13 cellular contexts compared by ENCODE assay signal in the genomic region with DNA sequence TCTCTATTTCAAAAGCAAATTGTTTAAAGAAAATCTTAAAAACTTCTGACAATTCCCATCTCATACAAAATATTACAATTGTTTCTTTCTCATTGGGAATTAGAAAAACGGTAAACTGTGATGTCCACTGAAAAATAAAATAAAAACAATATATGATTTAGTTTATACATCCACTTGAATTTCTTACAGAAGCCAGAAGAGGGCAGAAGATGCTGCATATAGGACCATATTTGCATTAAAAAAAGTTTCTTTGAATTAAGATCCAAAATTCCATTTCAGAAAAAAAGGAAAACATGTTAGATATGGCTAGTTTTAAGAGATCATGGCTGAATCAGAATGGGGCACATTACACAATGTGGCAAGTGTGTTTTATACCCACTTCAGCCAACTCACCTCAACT. TPM values are rescaled to one million over a fixed set of nuclear protein-coding genes. Genes with fewer than 3 reads are reported as not detected.
DNase-seq lines count a peak whose midpoint lies in the region; ATAC-seq, FAIRE-seq and TF ChIP-seq lines count a peak whose summit lies in the region.
"Had no signal": no experiment of that assay in that cellular context is flagged by ENCODE, and none has a peak within 500 bp of the region (broad histone marks: within the 10 kb centered on the region; RNA-seq: fewer than 3 reads in every experiment).

No MANE protein-coding gene starts in this region.

- no peaks in the 10 kb centered on the region; the same call in 1 of the 2 replicates for H3K27me3 Mint-ChIP-seq in HFFc6 (ENCODE audit: insufficient read depth)
- H3K27me3 Mint-ChIP-seq in Calu3 (ENCODE audit: unreplicated experiment), result no peaks in the 10 kb centered on the region
- no peaks in the 10 kb centered on the region for H3K27me3 Mint-ChIP-seq in stimulated activated memory B cell treated with anti-CD40 and anti-IgM and Interleukin-4, amounts not matched to agents 10 μg/mL and 1 μg/mL and 100 μg/mL, for 72 hours

- DNase-seq in HFFc6 (peak; percentile 17), SW480 (ENCODE audit: low spot score) (peak; percentile 7), kidney (no peak), Calu3 (no peak)
- DNase-seq: DMS153, NCI-H2171 treated with DMSO at 0.1 percent for 48 hours, pancreas, testis had no signal

- TF ChIP-seq CTCF in C4-2B (conservative IDR thresholded peaks at IDR 0.05) (peak; percentile 78), HFFc6 (IDR thresholded peaks at IDR 0.05) (peak; percentile 73; the same call in 1 of the 2 replicates), kidney (IDR thresholded peaks at IDR 0.05; ENCODE audit: borderline replicate concordance, extremely low read depth, insufficient read depth) (peak; percentile 15), Calu3 (IDR thresholded peaks at IDR 0.05; ENCODE audit: unreplicated experiment) (no peak)

- no peaks in the 10 kb centered on the region for H3K4me1 ChIP-seq in kidney (ENCODE audit: control insufficient read depth in 1 of 2, insufficient read depth in 1 of 2, low read depth in 1 of 2, low read length in 2 of 2)
- H3K4me1 ChIP-seq: pancreas, testis had no signal

- intact Hi-C loops in kidney (cut with DNase I), result no loop called here
- intact Hi-C loops in Calu3 (cut with micrococcal nuclease; ENCODE audit: unreplicated experiment), result no loop called here

- no peaks in the 10 kb centered on the region for H3K36me3 ChIP-seq in kidney (ENCODE audit: control insufficient read depth in 1 of 2, insufficient read depth in 2 of 2, low read length in 2 of 2)
- H3K36me3 ChIP-seq: pancreas had no signal

- H3K4me3 Mint-ChIP-seq in HFFc6, result no peak overlapping the region
- no peak overlapping the region for H3K4me3 Mint-ChIP-seq in Calu3 (ENCODE audit: low read depth, unreplicated experiment)
- no peak overlapping the region for H3K4me3 Mint-ChIP-seq in stimulated activated memory B cell treated with anti-CD40 and anti-IgM and Interleukin-4, amounts not matched to agents 10 μg/mL and 1 μg/mL and 100 μg/mL, for 72 hours

- no peak overlapping the region for H3K4me3 ChIP-seq in kidney (ENCODE audit: low read length in 2 of 2)
- H3K4me3 ChIP-seq: pancreas, testis had no signal

- no peak overlapping the region for H3K27ac Mint-ChIP-seq in HFFc6
- H3K27ac Mint-ChIP-seq in Calu3 (ENCODE audit: unreplicated experiment), result no peak overlapping the region
- no peak overlapping the region for H3K27ac Mint-ChIP-seq in stimulated activated memory B cell treated with anti-CD40 and anti-IgM and Interleukin-4, amounts not matched to agents 10 μg/mL and 1 μg/mL and 100 μg/mL, for 72 hours

- no peak overlapping the region for H3K9ac ChIP-seq in kidney (ENCODE audit: low read length in 2 of 2)

- no peak for ATAC-seq in HG02840 (IDR thresholded peaks at IDR 0.05; ENCODE audit: low FRiP score, unreplicated experiment)
- ATAC-seq in HG02938 (IDR thresholded peaks at IDR 0.05; ENCODE audit: unreplicated experiment), result no peak
- ATAC-seq in stimulated activated memory B cell treated with anti-CD40 and anti-IgM and Interleukin-4, amounts not matched to agents 10 μg/mL and 1 μg/mL and 100 μg/mL, for 72 hours, result no peak
- ATAC-seq: pancreas had no signal

- BruUV-seq in Calu3 (replicated peaks; lab: Mats Ljungman, UMichigan), result no TSS peak

- peaks cover 1% of the 10 kb centered on the region; the same call in 1 of the 2 replicates for H3K9me3 Mint-ChIP-seq in HFFc6
- H3K9me3 Mint-ChIP-seq in Calu3 (ENCODE audit: low read depth, unreplicated experiment), result peaks cover 8% of the 10 kb centered on the region
- H3K9me3 Mint-ChIP-seq in stimulated activated memory B cell treated with anti-CD40 and anti-IgM and Interleukin-4, amounts not matched to agents 10 μg/mL and 1 μg/mL and 100 μg/mL, for 72 hours, result peaks cover 9% of the 10 kb centered on the region

- H3K36me3 Mint-ChIP-seq in HFFc6 (ENCODE audit: low read depth) (no peaks in the 10 kb centered on the region; the same call in 1 of the 2 replicates), Calu3 (ENCODE audit: insufficient read depth, unreplicated experiment) (no peaks in the 10 kb centered on the region)
- no peaks in the 10 kb centered on the region for H3K36me3 Mint-ChIP-seq in stimulated activated memory B cell treated with anti-CD40 and anti-IgM and Interleukin-4, amounts not matched to agents 10 μg/mL and 1 μg/mL and 100 μg/mL, for 72 hours

- peak; percentile 11 for FAIRE-seq in kidney (lab: Jason Lieb, UNC)
- FAIRE-seq: pancreas had no signal

- H3K27ac ChIP-seq in C4-2B, result no peak overlapping the region
- H3K27ac ChIP-seq in kidney (ENCODE audit: low read depth in 2 of 2, low read length in 2 of 2), result no peak overlapping the region
- H3K27ac ChIP-seq: pancreas, testis had no signal

- CTCF ChIA-PET in Calu3 (lab: Charles Lee), result no interaction called here

- H3K9me3 ChIP-seq in kidney (ENCODE audit: control insufficient read depth in 1 of 2, low read length in 2 of 2), result no peaks in the 10 kb centered on the region
- H3K9me3 ChIP-seq: pancreas, testis had no signal

- H3K4me1 Mint-ChIP-seq in HFFc6 (ENCODE audit: low read depth) (no peaks in the 10 kb centered on the region), Calu3 (ENCODE audit: low read depth, unreplicated experiment) (no peaks in the 10 kb centered on the region)
- H3K4me1 Mint-ChIP-seq in stimulated activated memory B cell treated with anti-CD40 and anti-IgM and Interleukin-4, amounts not matched to agents 10 μg/mL and 1 μg/mL and 100 μg/mL, for 72 hours, result no peaks in the 10 kb centered on the region

RNA-seq across cellular contexts. Expression of gene LRRC4C, which starts 39.3 kb away (rescaled TPM):
- not detected for total RNA-seq in HFFc6 (2021; fragmentation: NEBNext Ultra II Directional; extraction: Animal tissue kit (Norgen Biotek cat#: 25700))
- total RNA-seq in kidney, result 1.6 TPM
- polyA plus RNA-seq in kidney (ENCODE audit: insufficient read depth, low read depth, low replicate concordance), result 0.26 TPM
- not detected in 2 replicates for total RNA-seq in Calu3 (2022)
- total RNA-seq: activated CD8-positive, alpha-beta memory T cell treated with anti-CD3 and anti-CD28 coated beads for 36 hours had no signal

Comparison
In these comparisons a context has a peak if more than half of its experiments do, and no peak if none do; other contexts are left out.
1. DNase-seq: peak in HFFc6 (single experiment) and SW480 (single experiment); none in kidney (single experiment) and Calu3 (single experiment).